In genomic region chr7:32154797-32155196, GRCh38 we compare ENCODE assay signal across 15 cellular contexts.
A peak's percentile ranks its signal among the peaks of the same experiment; 100 is the strongest.
DNase-seq lines count a peak whose midpoint lies in the region; ATAC-seq, FAIRE-seq and TF ChIP-seq lines count a peak whose summit lies in the region.
"Had no signal": no experiment of that assay in that cellular context is flagged by ENCODE, and none has a peak within 500 bp of the region (broad histone marks: within the 10 kb centered on the region; RNA-seq: fewer than 3 reads in every experiment).

No MANE protein-coding gene starts in this region.

- H3K9ac ChIP-seq in mesenchymal stem cell (ENCODE audit: low read length) = no peak overlapping the region

- peak overlapping the region in 1 of 2 experiments; percentile 38 for H2BK12ac ChIP-seq in mesenchymal stem cell (ENCODE audit: low read length in 2 of 2)

- H3K14ac ChIP-seq in mesenchymal stem cell (ENCODE audit: low read length in 2 of 2) = no peak overlapping the region

- H2BK120ac ChIP-seq in mesenchymal stem cell (ENCODE audit: low read depth, low read length) = no peak overlapping the region

- no peaks in the 10 kb centered on the region for H3K9me3 ChIP-seq in mesenchymal stem cell (ENCODE audit: control insufficient read depth, low read length)
- H3K9me3 ChIP-seq: ovary had no signal

- H3K27me3 ChIP-seq in mesenchymal stem cell (ENCODE audit: control insufficient read depth in 1 of 2, insufficient read depth in 1 of 2, low read length in 2 of 2) = no peaks in the 10 kb centered on the region
- H3K27me3 ChIP-seq: cardiac muscle cell, ovary had no signal

- H3K4me3 ChIP-seq in fibroblast of mammary gland (ENCODE audit: control insufficient read depth, low read depth, low read length) (no peak overlapping the region), mesenchymal stem cell (ENCODE audit: insufficient read depth in 1 of 2, low read depth in 1 of 2, low read length in 2 of 2) (no peak overlapping the region)
- H3K4me3 ChIP-seq: cardiac muscle cell, ovary had no signal

- no peak for FAIRE-seq in GM12892 (lab: Jason Lieb, UNC)

- 80% methylated on average over 2 of the region's 3 CpGs for WGBS in mesenchymal stem cell

- H3K4me2 ChIP-seq in mesenchymal stem cell (ENCODE audit: low read length, poor library complexity, severe bottlenecking) = no peak overlapping the region

- no peaks in the 10 kb centered on the region for H3K36me3 ChIP-seq in mesenchymal stem cell (ENCODE audit: control insufficient read depth in 1 of 2, insufficient read depth in 2 of 2, low read depth in 1 of 2, low read length in 2 of 2)
- H3K36me3 ChIP-seq: cardiac muscle cell, ovary had no signal

- CTCF ChIA-PET in Calu3 (lab: Charles Lee) = interaction anchor here (0.7 to 1.5 kb wide), 2 partner anchors 9 to 261 kb away, joined by 3 read pairs; no protein-coding TSS in a partner anchor

- H3K23ac ChIP-seq in mesenchymal stem cell (ENCODE audit: low read length in 2 of 2) = no peak overlapping the region

- no peak overlapping the region for H3K4ac ChIP-seq in mesenchymal stem cell (ENCODE audit: low read depth in 1 of 2, low read length in 2 of 2)

- peak; percentile 66 for ATAC-seq in SK-N-SH treated with all-trans-retinoic acid at 6 μM for 48 hours

- H3K4me1 Mint-ChIP-seq in Calu3 (ENCODE audit: low read depth, unreplicated experiment) = peaks cover 23% of the 10 kb centered on the region

- intact Hi-C loops in Calu3 (cut with micrococcal nuclease; ENCODE audit: unreplicated experiment) = no loop called here

- H4K8ac ChIP-seq in mesenchymal stem cell (ENCODE audit: low read length) = peak overlapping the region; percentile 55

- no peak overlapping the region for H2BK5ac ChIP-seq in mesenchymal stem cell (ENCODE audit: low read depth, low read length, poor library complexity, severe bottlenecking)

- no peak overlapping the region for H2AK5ac ChIP-seq in mesenchymal stem cell (ENCODE audit: low read length, severe bottlenecking)

- H2AFZ ChIP-seq in mesenchymal stem cell (ENCODE audit: low read depth, low read length) = no peak overlapping the region

- H3K27me3 Mint-ChIP-seq in Calu3 (ENCODE audit: unreplicated experiment) = no peaks in the 10 kb centered on the region

- H3K4me3 Mint-ChIP-seq in Calu3 (ENCODE audit: low read depth, unreplicated experiment) = no peak overlapping the region

- no peak for TF ChIP-seq POLR2A in GM12892 (IDR thresholded peaks at IDR 0.05; ENCODE audit: low read depth, low read length)

- H3K9me3 Mint-ChIP-seq in Calu3 (ENCODE audit: low read depth, unreplicated experiment) = no peaks in the 10 kb centered on the region

- no peaks in the 10 kb centered on the region for H3K79me1 ChIP-seq in mesenchymal stem cell (replicated peaks; ENCODE audit: low read length, poor library complexity, severe bottlenecking)

- BruUV-seq in Calu3 (replicated peaks; lab: Mats Ljungman, UMichigan) = no TSS peak

- DNase-seq in Calu3 (peak; percentile 13), fibroblast of mammary gland (ENCODE audit: low read depth) (peak; percentile 29), mesenchymal stem cell (no peak), NCI-H82 (lab: John Stamatoyannopoulos, UW) (no peak), GM12892 (ENCODE audit: insufficient read length) (no peak), NCI-H748 treated with DMSO at 0.1 percent for 48 hours (lab: John Stamatoyannopoulos, UW) (no peak), DMS114 treated with DMSO at 0.1 percent for 48 hours (lab: John Stamatoyannopoulos, UW; ENCODE audit: unreplicated experiment) (no peak)
- DNase-seq: activated effector memory CD4-positive, alpha-beta T cell treated with Interleukin-2 at 50 U/mL for 16 hours; DND-41; KG1; mesendoderm; NCI-H524 treated with DMSO at 0.1 percent for 48 hours had no signal

- H2BK15ac ChIP-seq in mesenchymal stem cell (ENCODE audit: low read depth, poor library complexity, severe bottlenecking) = no peak overlapping the region

- TF ChIP-seq CTCF in Calu3 (IDR thresholded peaks at IDR 0.05; ENCODE audit: unreplicated experiment) (no peak), fibroblast of mammary gland (conservative IDR thresholded peaks at IDR 0.05; ENCODE audit: control insufficient read depth, insufficient read depth, low read depth, low read length) (no peak)

- peak overlapping the region; percentile 41 for H4K91ac ChIP-seq in mesenchymal stem cell (ENCODE audit: low read length)

- H3K27ac ChIP-seq in mesenchymal stem cell (ENCODE audit: low read length, poor library complexity, severe bottlenecking) = no peak overlapping the region
- H3K27ac ChIP-seq: cardiac muscle cell, ovary had no signal

- H3K4me1 ChIP-seq in mesenchymal stem cell (ENCODE audit: control insufficient read depth, insufficient read depth, low read depth, low read length) = peaks cover 5% of the 10 kb centered on the region

- H3K27ac Mint-ChIP-seq in Calu3 (ENCODE audit: unreplicated experiment) = no peak overlapping the region

- no peaks in the 10 kb centered on the region for H3K36me3 Mint-ChIP-seq in Calu3 (ENCODE audit: insufficient read depth, unreplicated experiment)

- H3K18ac ChIP-seq in mesenchymal stem cell (ENCODE audit: low read depth in 1 of 2, low read length in 2 of 2) = peak overlapping the region in 1 of 2 experiments; percentile 3

TF ChIP-seq in SK-N-SH treated with all-trans-retinoic acid at 6 μM for 48 hours, 23 proteins besides CTCF, POLR2A, EP300 and RAD21 (continues in another document):
- TF ChIP-seq PATZ1 (CRISPR knock-in tag; IDR thresholded peaks at IDR 0.05; ENCODE audit: borderline replicate concordance) = no peak
- no peak for TF ChIP-seq ZNF565 (CRISPR knock-in tag; conservative IDR thresholded peaks at IDR 0.05; ENCODE audit: low read depth)
- no peak for TF ChIP-seq POU6F1 (CRISPR knock-in tag; IDR thresholded peaks at IDR 0.05; ENCODE audit: borderline replicate concordance, low read depth)
- TF ChIP-seq SNAI2 (CRISPR knock-in tag; IDR thresholded peaks at IDR 0.05) = no peak
- no peak for TF ChIP-seq TSHZ2 (CRISPR knock-in tag; IDR thresholded peaks at IDR 0.05)
- TF ChIP-seq ZC3H10 (CRISPR knock-in tag; IDR thresholded peaks at IDR 0.05) = no peak
- no peak for TF ChIP-seq ARNTL (CRISPR knock-in tag; IDR thresholded peaks at IDR 0.05; ENCODE audit: borderline replicate concordance, low read depth)
- TF ChIP-seq BACH2 (CRISPR knock-in tag; IDR thresholded peaks at IDR 0.05; ENCODE audit: borderline replicate concordance) = no peak
- TF ChIP-seq CSDC2 (CRISPR knock-in tag; IDR thresholded peaks at IDR 0.05) = no peak
- no peak for TF ChIP-seq ISL1 (CRISPR knock-in tag; IDR thresholded peaks at IDR 0.05)
- no peak for TF ChIP-seq ZFP3 (CRISPR knock-in tag; IDR thresholded peaks at IDR 0.05)
- TF ChIP-seq RARB (CRISPR knock-in tag; IDR thresholded peaks at IDR 0.05) = no peak
- no peak for TF ChIP-seq PPARA (CRISPR knock-in tag; IDR thresholded peaks at IDR 0.05; ENCODE audit: borderline replicate concordance)
- TF ChIP-seq OSR1 (CRISPR knock-in tag; IDR thresholded peaks at IDR 0.05) = no peak

Comparison
In these comparisons a context has a peak if more than half of its experiments do, and no peak if none do; other contexts are left out.
1. DNase-seq: peak in Calu3 (single experiment) and fibroblast of mammary gland (single experiment); none in mesenchymal stem cell (single experiment), NCI-H82 (single experiment), GM12892 (single experiment), NCI-H748 treated with DMSO at 0.1 percent for 48 hours (single experiment) and DMS114 treated with DMSO at 0.1 percent for 48 hours (single experiment).